In genomic region chr4:184337907-184338306, GRCh38 we compare ENCODE assay signal across 18 cellular contexts.
DNase-seq lines count a peak whose midpoint lies in the region; ATAC-seq, FAIRE-seq and TF ChIP-seq lines count a peak whose summit lies in the region.
"Had no signal": no experiment of that assay in that cellular context is flagged by ENCODE, and none has a peak within 500 bp of the region (broad histone marks: within the 10 kb centered on the region; RNA-seq: fewer than 3 reads in every experiment).

No MANE protein-coding gene starts in this region.

- H3K36me3 ChIP-seq in mesodermal cell (ENCODE audit: control insufficient read depth, insufficient read depth, low read length): no peaks in the 10 kb centered on the region

- H3K4me3 ChIP-seq in mesodermal cell (ENCODE audit: extremely low read depth, insufficient read depth, low read length, poor library complexity, severe bottlenecking): no peak overlapping the region
- H3K4me3 ChIP-seq: GM23248 had no signal

- no peak overlapping the region for H3K4me3 Mint-ChIP-seq in activated CD8-positive, alpha-beta T cell treated with anti-CD3 and anti-CD28 coated beads, Interleukin-2, amount 10 ng/mL, durations not matched to agents 7 days and 5 days
- H3K4me3 Mint-ChIP-seq: CD14-positive monocyte; CD8-positive, alpha-beta T cell had no signal

- H3K4me1 Mint-ChIP-seq in activated CD8-positive, alpha-beta T cell treated with anti-CD3 and anti-CD28 coated beads, Interleukin-2, amount 10 ng/mL, durations not matched to agents 7 days and 5 days (ENCODE audit: low read depth): peaks cover 29% of the 10 kb centered on the region

- FAIRE-seq in GM12891 (lab: Jason Lieb, UNC): peak; percentile 28
- FAIRE-seq: D721Med, H54 had no signal

- H3K36me3 Mint-ChIP-seq in activated CD8-positive, alpha-beta T cell treated with anti-CD3 and anti-CD28 coated beads, Interleukin-2, amount 10 ng/mL, durations not matched to agents 7 days and 5 days (ENCODE audit: low read depth): peaks cover 11% of the 10 kb centered on the region
- H3K36me3 Mint-ChIP-seq: CD8-positive, alpha-beta T cell; IgD-negative memory B cell had no signal

- no peaks in the 10 kb centered on the region for H3K9me3 ChIP-seq in mesodermal cell (ENCODE audit: control insufficient read depth, low read length)

- 75 to 100% methylated on average over 1 of the region's 1 CpG for WGBS in mesodermal cell (ENCODE audit: insufficient coverage in 2 of 2), 2 experiments

- H3K27ac ChIP-seq in mesodermal cell (ENCODE audit: low read depth, low read length, severe bottlenecking): peak overlapping the region; percentile 66
- H3K27ac ChIP-seq: 22Rv1, GM23248, KMS-11 had no signal

- POLR2A ChIA-PET in activated CD8-positive, alpha-beta T cell treated with anti-CD3 and anti-CD28 coated beads, Interleukin-2, amount 10 ng/mL, durations not matched to agents 7 days and 5 days (lab: Charles Lee): no interaction called here

- peaks cover 3% of the 10 kb centered on the region for H3K4me1 ChIP-seq in mesodermal cell (ENCODE audit: control insufficient read depth, insufficient read depth, low read length, poor library complexity, severe bottlenecking)

- no peak for DNase-seq in GM12891 (ENCODE audit: insufficient read length, low spot score)
- peak; percentile 5 for DNase-seq in NCI-H226
- peak; percentile 92 for DNase-seq in amniotic epithelial cell (ENCODE audit: low read depth)
- DNase-seq in activated CD8-positive, alpha-beta T cell treated with anti-CD3 and anti-CD28 coated beads, Interleukin-2, amount 10 ng/mL, durations not matched to agents 7 days and 5 days: no peak
- DNase-seq: CD8-positive, alpha-beta T cell; COR-L47; DND-41; GDM1; GM23248 had no signal

- no peak for TF ChIP-seq POLR2A in GM12891 (IDR thresholded peaks at IDR 0.05; ENCODE audit: low read depth, low read length)

- no peaks in the 10 kb centered on the region for H3K27me3 Mint-ChIP-seq in activated CD8-positive, alpha-beta T cell treated with anti-CD3 and anti-CD28 coated beads, Interleukin-2, amount 10 ng/mL, durations not matched to agents 7 days and 5 days (ENCODE audit: low read depth)
- H3K27me3 Mint-ChIP-seq: IgD-negative memory B cell had no signal

- peaks cover 5% of the 10 kb centered on the region for H3K9me3 Mint-ChIP-seq in activated CD8-positive, alpha-beta T cell treated with anti-CD3 and anti-CD28 coated beads, Interleukin-2, amount 10 ng/mL, durations not matched to agents 7 days and 5 days (ENCODE audit: insufficient read depth)
- H3K9me3 Mint-ChIP-seq: CD8-positive, alpha-beta T cell had no signal

- H3K27ac Mint-ChIP-seq in activated CD8-positive, alpha-beta T cell treated with anti-CD3 and anti-CD28 coated beads, Interleukin-2, amount 10 ng/mL, durations not matched to agents 7 days and 5 days: no peak overlapping the region
- H3K27ac Mint-ChIP-seq: CD14-positive monocyte; CD8-positive, alpha-beta T cell had no signal

- CTCF ChIA-PET in activated CD8-positive, alpha-beta T cell treated with anti-CD3 and anti-CD28 coated beads, Interleukin-2, amount 10 ng/mL, durations not matched to agents 7 days and 5 days (lab: Charles Lee): interaction anchor here (2.1 kb wide), 1 partner anchor 74 kb away, joined by 7 read pairs; no protein-coding TSS in a partner anchor

- ATAC-seq in HG03135 (IDR thresholded peaks at IDR 0.05; ENCODE audit: unreplicated experiment): no peak
- ATAC-seq in HG02870 (IDR thresholded peaks at IDR 0.05; ENCODE audit: unreplicated experiment): no peak
- ATAC-seq in activated CD8-positive, alpha-beta T cell treated with anti-CD3 and anti-CD28 coated beads, Interleukin-2, amount 10 ng/mL, durations not matched to agents 7 days and 5 days: no peak
- ATAC-seq: CD8-positive, alpha-beta T cell had no signal

TF ChIP-seq in GM12891, 5 proteins besides CTCF, POLR2A, EP300 and RAD21:
- TF ChIP-seq PAX5 (IDR thresholded peaks at IDR 0.05; ENCODE audit: insufficient read depth, low read length, severe bottlenecking): no peak
- TF ChIP-seq POLR2AphosphoS5 (IDR thresholded peaks at IDR 0.05; ENCODE audit: low read depth, low read length): no peak
- no peak for TF ChIP-seq TAF1 (IDR thresholded peaks at IDR 0.05; ENCODE audit: low read depth, low read length)
- TF ChIP-seq SPI1 (IDR thresholded peaks at IDR 0.05; ENCODE audit: low read depth, low read length): no peak
- TF ChIP-seq POU2F2 (IDR thresholded peaks at IDR 0.05; ENCODE audit: low read depth, low read length): no peak

Comparison
In these comparisons a context has a peak if more than half of its experiments do, and no peak if none do; other contexts are left out.
1. DNase-seq: peak in NCI-H226 (single experiment) and amniotic epithelial cell (single experiment); none in GM12891 (single experiment) and activated CD8-positive, alpha-beta T cell treated with anti-CD3 and anti-CD28 coated beads, Interleukin-2, amount 10 ng/mL, durations not matched to agents 7 days and 5 days (single experiment).